In genomic region chr6:11229267-11230043, GRCh38 we compare ENCODE assay signal across 1 cellular context.
A peak's percentile ranks its signal among the peaks of the same experiment; 100 is the strongest.
TF ChIP-seq lines count a peak whose summit lies in the region.

No MANE protein-coding gene starts in this region.

TF ChIP-seq in HepG2, 621 proteins besides CTCF, POLR2A, EP300 and RAD21 (continued from another document and continues in another):
- 0 out of 4 replicates have a peak, but pooled peaks of 1 of the 2 experiments have one; percentile 24 for TF ChIP-seq ATF4 (CRISPR knock-in tag; IDR thresholded peaks at IDR 0.05)
- TF ChIP-seq NFIC (IDR thresholded peaks at IDR 0.05; ENCODE audit: low read length) = peak; percentile 22; the same call in 1 of the 2 replicates
- TF ChIP-seq BCL3 (CRISPR knock-in tag; IDR thresholded peaks at IDR 0.05) = no peak
- TF ChIP-seq ZNF33A (CRISPR knock-in tag; IDR thresholded peaks at IDR 0.05; ENCODE audit: borderline replicate concordance) = 0 out of 2 replicates have a peak, but pooled peaks have one; percentile 56
- no peak for TF ChIP-seq ZNF281 (CRISPR knock-in tag; IDR thresholded peaks at IDR 0.05; ENCODE audit: borderline replicate concordance)
- TF ChIP-seq SALL1 (CRISPR knock-in tag; IDR thresholded peaks at IDR 0.05) = peak; percentile 63; the same call in 1 of the 2 replicates
- TF ChIP-seq SRY (CRISPR knock-in tag; IDR thresholded peaks at IDR 0.05) = 0 out of 2 replicates have a peak, but pooled peaks have one; percentile 45
- TF ChIP-seq SNAPC2 (CRISPR knock-in tag; IDR thresholded peaks at IDR 0.05) = 0 out of 2 replicates have a peak, but pooled peaks have one; percentile 32
- TF ChIP-seq TAF1 (CRISPR knock-in tag; IDR thresholded peaks at IDR 0.05) = peak; percentile 27; the same call in 1 of the 2 replicates
- peak; percentile 37 for TF ChIP-seq AFF4 (CRISPR knock-in tag; IDR thresholded peaks at IDR 0.05)
- 0 out of 2 replicates have a peak, but pooled peaks have one; percentile 12 for TF ChIP-seq ARID3A (IDR thresholded peaks at IDR 0.05; ENCODE audit: low read depth, low read length)
- TF ChIP-seq PPARG (CRISPR knock-in tag; conservative IDR thresholded peaks at IDR 0.05) = no peak
- peak; percentile 36 for TF ChIP-seq ZNF407 (CRISPR knock-in tag; IDR thresholded peaks at IDR 0.05; ENCODE audit: not compliant biosample characterization)
- TF ChIP-seq KDM6A (CRISPR knock-in tag; IDR thresholded peaks at IDR 0.05; ENCODE audit: low read depth) = no peak
- peak; percentile 4; the same call in 1 of the 2 replicates for TF ChIP-seq ZNF331 (CRISPR knock-in tag; IDR thresholded peaks at IDR 0.05)
- peak; percentile 86 for TF ChIP-seq ZBTB7B (CRISPR knock-in tag; IDR thresholded peaks at IDR 0.05)
- peak; percentile 21; the same call in 1 of the 2 replicates for TF ChIP-seq SP5 (CRISPR knock-in tag; IDR thresholded peaks at IDR 0.05; ENCODE audit: borderline replicate concordance, low read depth)
- peak; percentile 61 for TF ChIP-seq PTBP1 (IDR thresholded peaks at IDR 0.05; ENCODE audit: low read depth, low read length, poor library complexity, severe bottlenecking)
- TF ChIP-seq LBX2 (CRISPR knock-in tag; IDR thresholded peaks at IDR 0.05; ENCODE audit: borderline replicate concordance) = no peak
- no peak for TF ChIP-seq ZNF580 (CRISPR knock-in tag; IDR thresholded peaks at IDR 0.05; ENCODE audit: borderline replicate concordance, low read depth)
- TF ChIP-seq KAT8 (CRISPR knock-in tag; IDR thresholded peaks at IDR 0.05) = 0 out of 2 replicates have a peak, but pooled peaks have one; percentile 4
- TF ChIP-seq YY1 (IDR thresholded peaks at IDR 0.05; ENCODE audit: insufficient read depth, insufficient replicate concordance, low read depth, low read length) = peak; percentile 34
- peak; percentile 14 for TF ChIP-seq KDM5A (IDR thresholded peaks at IDR 0.05; ENCODE audit: borderline replicate concordance, low read length)
- no peak for TF ChIP-seq ZNF879 (CRISPR knock-in tag; IDR thresholded peaks at IDR 0.05)
- 0 out of 2 replicates have a peak, but pooled peaks have one; percentile 35 for TF ChIP-seq MXD4 (CRISPR knock-in tag; IDR thresholded peaks at IDR 0.05)
- TF ChIP-seq HOXA7 (CRISPR knock-in tag; IDR thresholded peaks at IDR 0.05) = no peak
- TF ChIP-seq TRAFD1 (CRISPR knock-in tag; IDR thresholded peaks at IDR 0.05; ENCODE audit: borderline replicate concordance) = no peak
- TF ChIP-seq ZFP91 (CRISPR knock-in tag; IDR thresholded peaks at IDR 0.05; ENCODE audit: borderline replicate concordance) = no peak
- no peak; the same call in 1 of the 2 replicates for TF ChIP-seq KMT2A (CRISPR knock-in tag; IDR thresholded peaks at IDR 0.05)
